In genomic region chr3:129398803-129399144, GRCh38 we compare ENCODE assay signal across 8 cellular contexts. TPM values are rescaled to one million over a fixed set of nuclear protein-coding genes. Genes with fewer than 3 reads are reported as not detected.
DNase-seq lines count a peak whose midpoint lies in the region; ATAC-seq and TF ChIP-seq lines count a peak whose summit lies in the region.

No MANE protein-coding gene starts in this region.

- H3F3A ChIP-seq in neural progenitor cell (ENCODE audit: low read depth), result no peaks in the 10 kb centered on the region

- H3K4me3 ChIP-seq in GM12865 (ENCODE audit: low read depth, low read length), result peak overlapping the region; percentile 87
- H3K4me3 ChIP-seq in esophagus squamous epithelium, result peak overlapping the region; percentile 72 to 84 (median 80)
- peak overlapping the region; percentile 97 for H3K4me3 ChIP-seq in neural progenitor cell

- TF ChIP-seq CTCF in GM12865 (IDR thresholded peaks at IDR 0.05; ENCODE audit: insufficient read depth, low read depth, low read length, missing control alignments) (no peak), esophagus squamous epithelium (IDR thresholded peaks at IDR 0.05) (no peak), neural progenitor cell (IDR thresholded peaks at IDR 0.05) (no peak)

- H3K36me3 Mint-ChIP-seq in neural progenitor cell, result peaks cover 3% of the 10 kb centered on the region

- peak; percentile 26 for DNase-seq in GM12865 (ENCODE audit: low read depth)
- DNase-seq in activated CD4-positive, CD25-positive, alpha-beta regulatory T cell treated with anti-CD3 and anti-CD28 coated beads, Interleukin-2, amount 50 U/mL, for 72 hours, result peak; percentile 34
- DNase-seq in esophagus squamous epithelium (lab: John Stamatoyannopoulos, UW), result no peak
- DNase-seq in neural progenitor cell (ENCODE audit: low spot score), result peak; percentile 52
- no peak for DNase-seq in dedifferentiated amniotic fluid mesenchymal stem cell (ENCODE audit: extremely low spot score)
- no peak for DNase-seq in NCI-H526 treated with DMSO at 0.1 percent for 48 hours (lab: John Stamatoyannopoulos, UW)

- ATAC-seq in HG03039 (IDR thresholded peaks at IDR 0.05; ENCODE audit: unreplicated experiment) (peak; percentile 4), GM18519 (IDR thresholded peaks at IDR 0.05; ENCODE audit: low FRiP score, unreplicated experiment) (no peak)

- H3K27ac Mint-ChIP-seq in neural progenitor cell, result peak overlapping the region; percentile 100

- peak overlapping the region; percentile 91 for H3K9ac ChIP-seq in neural progenitor cell

- H3K79me2 ChIP-seq in neural progenitor cell (ENCODE audit: low read depth), result peaks cover 43% of the 10 kb centered on the region

- peak overlapping the region; percentile 89 for H3K4me2 ChIP-seq in neural progenitor cell

- peak overlapping the region; percentile 99 for H2AFZ ChIP-seq in neural progenitor cell (replicated peaks)

- H3K27me3 ChIP-seq in esophagus squamous epithelium (no peaks in the 10 kb centered on the region), neural progenitor cell (no peaks in the 10 kb centered on the region)

- 0 to 1% methylated on average over 17 to 18 of the region's 18 CpGs for WGBS in esophagus squamous epithelium, 2 donors

- no peaks in the 10 kb centered on the region for H3K27me3 Mint-ChIP-seq in neural progenitor cell (ENCODE audit: insufficient read depth, low read depth)

- intact Hi-C loops in esophagus squamous epithelium (cut with DNase I), result no loop called here

- peaks cover 24% of the 10 kb centered on the region for H4K20me1 ChIP-seq in neural progenitor cell (ENCODE audit: low read depth)

- H3K9me3 ChIP-seq in esophagus squamous epithelium (no peaks in the 10 kb centered on the region), neural progenitor cell (ENCODE audit: low read depth) (no peaks in the 10 kb centered on the region)

- peak overlapping the region; percentile 84 to 94 (median 89) for H3K27ac ChIP-seq in esophagus squamous epithelium
- peak overlapping the region; percentile 81 for H3K27ac ChIP-seq in neural progenitor cell

- peak overlapping the region; percentile 93 for H3K4me3 Mint-ChIP-seq in neural progenitor cell

- H3K4me1 Mint-ChIP-seq in neural progenitor cell, result peaks cover 24% of the 10 kb centered on the region

- no peaks in the 10 kb centered on the region for H3K9me3 Mint-ChIP-seq in neural progenitor cell

- no peak for TF ChIP-seq POLR2A in esophagus squamous epithelium (IDR thresholded peaks at IDR 0.05)

- peaks cover 0 to 23% (median 0%) of the 10 kb centered on the region in 3 donors for H3K36me3 ChIP-seq in esophagus squamous epithelium
- H3K36me3 ChIP-seq in neural progenitor cell, result no peaks in the 10 kb centered on the region

- peaks cover 0 to 58% (median 14%) of the 10 kb centered on the region in 3 donors for H3K4me1 ChIP-seq in esophagus squamous epithelium
- H3K4me1 ChIP-seq in neural progenitor cell, result peaks cover 6% of the 10 kb centered on the region

RNA-seq across cellular contexts. Expression of gene EFCAB12, which starts 29.7 kb away (rescaled TPM):
- under 1 TPM in 1 of 4 donors, not detected in 3; under 0.01 TPM for total RNA-seq in esophagus squamous epithelium
- 0.13 and 0.22 TPM in 2 replicates for total RNA-seq in neural progenitor cell (ENCODE audit: low replicate concordance)

RNA-seq across cellular contexts. Expression of gene MBD4, which starts 41.0 kb away (rescaled TPM):
- total RNA-seq in esophagus squamous epithelium, result 10 to 100 TPM; 10.9 to 21.5 (median 17.6) TPM
- 35.0 and 46.3 TPM in 2 replicates for total RNA-seq in neural progenitor cell (ENCODE audit: low replicate concordance)

RNA-seq across cellular contexts. Expression of gene IFT122, which starts 41.2 kb away (rescaled TPM):
- total RNA-seq in esophagus squamous epithelium (10 to 100 TPM in 2 of 4 donors, 1 to 10 TPM in 2; 6.0 to 26.5 (median 11.5) TPM), neural progenitor cell (ENCODE audit: low replicate concordance) (31.8 and 48.0 TPM in 2 replicates)

Comparison
In these comparisons a context has a peak if more than half of its experiments do, and no peak if none do; other contexts are left out.
1. DNase-seq: peak in GM12865 (single experiment), activated CD4-positive, CD25-positive, alpha-beta regulatory T cell treated with anti-CD3 and anti-CD28 coated beads, Interleukin-2, amount 50 U/mL, for 72 hours (single experiment) and neural progenitor cell (single experiment); none in esophagus squamous epithelium (single experiment), dedifferentiated amniotic fluid mesenchymal stem cell (single experiment) and NCI-H526 treated with DMSO at 0.1 percent for 48 hours (single experiment).
2. Peak in every context shown above with its lines, with median percentiles within 50 percentile points of each other: H3K4me3 ChIP-seq.